ENCODE assay signal across 8 cellular contexts in genomic region chr3:12841085-12841969, GRCh38. TPM values are rescaled to one million over a fixed set of nuclear protein-coding genes. Genes with fewer than 3 reads are reported as not detected.
DNase-seq lines count a peak whose midpoint lies in the region; ATAC-seq and TF ChIP-seq lines count a peak whose summit lies in the region.

Gene RPL32, minus strand, starts transcription at chr3:12841565. Its CDS starts 1,328 bp downstream, at chr3:12840237.

- peaks cover 42 to 49% (median 44%) of the 10 kb centered on the region in 11 experiments for H4K20me1 ChIP-seq in BLaER1 treated with 17β-estradiol and CSF1 and Interleukin-3, amounts not matched to agents 10 nM and 100 nM

- DNase-seq in NCI-H526 (lab: John Stamatoyannopoulos, UW) (peak; percentile 92 to 94), coronary artery (ENCODE audit: low spot score) (peak; percentile 90), left colon (peak; percentile 84 to 90)
- DNase-seq in activated CD4-positive, alpha-beta T cell treated with anti-CD3 and anti-CD28 coated beads for 48 hours = peak; percentile 88
- peak; percentile 87 for DNase-seq in stimulated activated CD4-positive, alpha-beta T cell treated with anti-CD3 and anti-CD28 coated beads, Interleukin-1b, Interleukin-23, amount 100 ng/mL, for 48 hours

- H3K27me3 ChIP-seq in BLaER1 treated with 17β-estradiol and CSF1 and Interleukin-3, amounts not matched to agents 10 nM and 100 nM = no peaks in the 10 kb centered on the region

- H3K4me1 ChIP-seq in BLaER1 treated with 17β-estradiol and CSF1 and Interleukin-3, amounts not matched to agents 10 nM and 100 nM = peaks cover 36 to 48% (median 42%) of the 10 kb centered on the region in 10 experiments

- peak; percentile 74 for TF ChIP-seq CTCF in coronary artery (IDR thresholded peaks at IDR 0.05)

- intact Hi-C loops in left colon (cut with DNase I, micrococcal nuclease) = no loop called here

- H3K9ac ChIP-seq in BLaER1 treated with 17β-estradiol and CSF1 and Interleukin-3, amounts not matched to agents 10 nM and 100 nM = peak within 1 kb of the TSS; percentile 94 to 100 (median 97)

- H3K27ac ChIP-seq in BLaER1 treated with 17β-estradiol and CSF1 and Interleukin-3, amounts not matched to agents 10 nM and 100 nM = peak within 1 kb of the TSS; percentile 93 to 99 (median 98)
- peak within 1 kb of the TSS; percentile 83 to 85 for H3K27ac ChIP-seq in coronary artery

- H3K9me3 ChIP-seq in BLaER1 treated with 17β-estradiol and CSF1 and Interleukin-3, amounts not matched to agents 10 nM and 100 nM (replicated peaks in 1 of 11) = no peaks in the 10 kb centered on the region

- H3K4me2 ChIP-seq in BLaER1 treated with 17β-estradiol and CSF1 and Interleukin-3, amounts not matched to agents 10 nM and 100 nM = peak within 1 kb of the TSS; percentile 81 to 98 (median 95)

- ATAC-seq in GM19324 (IDR thresholded peaks at IDR 0.05; ENCODE audit: low FRiP score, unreplicated experiment) (peak; percentile 79), HG03469 (IDR thresholded peaks at IDR 0.05; ENCODE audit: unreplicated experiment) (peak; percentile 57), left colon (peak; percentile 95)

- peaks cover 39 to 46% (median 44%) of the 10 kb centered on the region in 11 experiments for H3K36me3 ChIP-seq in BLaER1 treated with 17β-estradiol and CSF1 and Interleukin-3, amounts not matched to agents 10 nM and 100 nM

- peak within 1 kb of the TSS; percentile 83 to 97 (median 91) for H3K4me3 ChIP-seq in BLaER1 treated with 17β-estradiol and CSF1 and Interleukin-3, amounts not matched to agents 10 nM and 100 nM
- H3K4me3 ChIP-seq in coronary artery = peak within 1 kb of the TSS; percentile 80

RNA-seq across cellular contexts. Expression of gene RPL32, which starts in this region (rescaled TPM):
- 1,000 to 10,000 TPM; 1,145 to 1,173 TPM for total RNA-seq in left colon

Comparison
In these comparisons a context has a peak if more than half of its experiments do, and no peak if none do; other contexts are left out.
1. Peak in every context shown above with its lines: DNase-seq, ATAC-seq, H3K4me3 ChIP-seq and H3K27ac ChIP-seq.